ENCODE assay signal across 9 cellular contexts in the genomic region with DNA sequence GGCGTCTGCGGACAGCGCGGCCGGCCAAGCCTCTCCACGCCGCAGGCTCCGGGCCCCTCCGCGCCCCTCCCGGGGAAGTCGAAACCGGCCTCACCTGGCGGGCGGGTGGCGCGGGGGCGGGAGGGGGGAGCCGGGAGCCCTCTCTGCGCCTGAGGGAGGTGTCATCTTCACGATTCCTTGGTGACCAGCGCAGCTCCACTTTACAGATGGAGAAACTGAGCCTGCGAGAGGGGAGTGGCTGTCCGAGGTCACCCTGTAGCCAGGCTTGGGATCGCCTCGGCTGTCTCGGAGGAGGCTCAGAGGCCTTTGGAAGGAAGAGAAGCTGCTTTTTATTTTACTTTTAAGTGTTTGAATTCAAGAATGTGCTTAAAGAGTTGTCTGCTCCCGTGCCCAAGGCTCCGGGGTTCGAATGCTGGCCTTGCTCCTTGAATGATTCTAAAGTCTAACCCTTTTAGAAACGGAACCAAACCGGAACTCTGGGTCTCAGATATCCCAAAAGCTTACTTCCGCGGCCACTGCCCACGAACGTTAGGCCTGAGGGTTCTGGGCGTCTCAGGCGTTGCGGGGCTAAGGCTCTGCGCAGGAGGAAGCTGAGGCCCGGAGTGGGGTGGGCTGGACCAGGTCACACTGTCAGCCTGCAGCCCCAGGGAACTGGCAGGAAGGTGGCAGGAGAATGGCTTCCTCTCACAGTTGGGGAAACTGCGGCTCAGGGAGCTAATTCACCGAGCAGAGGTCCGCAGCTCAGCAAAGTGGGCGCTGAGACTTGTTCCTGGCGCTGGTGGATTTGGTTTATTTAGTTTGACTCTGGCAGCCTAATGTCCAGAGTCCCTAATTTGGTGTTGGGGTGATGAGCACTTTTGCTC. TPM values are rescaled to one million over a fixed set of nuclear protein-coding genes. Genes with fewer than 3 reads are reported as not detected.
DNase-seq lines count a peak whose midpoint lies in the region; ATAC-seq and TF ChIP-seq lines count a peak whose summit lies in the region.
"Had no signal": no experiment of that assay in that cellular context is flagged by ENCODE, and none has a peak within 500 bp of the region (broad histone marks: within the 10 kb centered on the region; RNA-seq: fewer than 3 reads in every experiment).

No MANE protein-coding gene starts in this region.

- ATAC-seq in GM18867 (IDR thresholded peaks at IDR 0.05; ENCODE audit: unreplicated experiment): peak; percentile 17
- peak; percentile 4 for ATAC-seq in left lobe of liver
- no peak for ATAC-seq in GM19328 (IDR thresholded peaks at IDR 0.05; ENCODE audit: unreplicated experiment)

- no peak for TF ChIP-seq POLR2A in tibial nerve (IDR thresholded peaks at IDR 0.05)

- H3K9ac ChIP-seq in HUES64 (ENCODE audit: low read depth, low read length): no peak overlapping the region

- H3K27me3 ChIP-seq in HUES64 (ENCODE audit: insufficient read depth, low read length) (peaks cover 17% of the 10 kb centered on the region), tibial nerve (no peaks in the 10 kb centered on the region)
- H3K27me3 ChIP-seq: SJSA1 had no signal

- H3K27ac Mint-ChIP-seq in activated naive CD4-positive, alpha-beta T cell treated with anti-CD3 and anti-CD28 coated beads for 36 hours: peak overlapping the region; percentile 99

- CTCF ChIA-PET in activated naive CD4-positive, alpha-beta T cell treated with anti-CD3 and anti-CD28 coated beads for 36 hours (lab: Charles Lee): interaction anchor here (0.9 to 2.6 kb wide), 3 partner anchors 9 to 94 kb away, joined by 3 to 12 read pairs (median 4); no protein-coding TSS in a partner anchor

- H3K4me1 Mint-ChIP-seq in activated naive CD4-positive, alpha-beta T cell treated with anti-CD3 and anti-CD28 coated beads for 36 hours (ENCODE audit: low read depth): peaks cover 58% of the 10 kb centered on the region

- H3K4me3 ChIP-seq in HUES64 (ENCODE audit: low read length) (peak overlapping the region; percentile 49), tibial nerve (peak overlapping the region; percentile 31 to 62 (median 46))
- H3K4me3 ChIP-seq: SJSA1 had no signal

- TF ChIP-seq EP300 in tibial nerve (IDR thresholded peaks at IDR 0.05): no peak

- H3K27ac ChIP-seq in HUES64 (ENCODE audit: low read depth, low read length) (no peak overlapping the region), tibial nerve (peak overlapping the region in 3 of 4 donors; percentile 20 to 84 (median 43))
- H3K27ac ChIP-seq: SJSA1 had no signal

- intact Hi-C loops in activated naive CD4-positive, alpha-beta T cell treated with anti-CD3 and anti-CD28 coated beads for 36 hours (cut with micrococcal nuclease): loop anchor here (2.0 kb wide), 1 partner anchor 19 kb away; no protein-coding TSS in a partner anchor

- H3K36me3 Mint-ChIP-seq in activated naive CD4-positive, alpha-beta T cell treated with anti-CD3 and anti-CD28 coated beads for 36 hours (ENCODE audit: low read depth): peaks cover 20% of the 10 kb centered on the region

- no peaks in the 10 kb centered on the region for H3K36me3 ChIP-seq in HUES64 (ENCODE audit: insufficient read depth, low read length)
- H3K36me3 ChIP-seq in tibial nerve: no peaks in the 10 kb centered on the region
- H3K36me3 ChIP-seq: SJSA1 had no signal

- H3K9me3 ChIP-seq in HUES64 (ENCODE audit: insufficient read depth, low read depth, low read length) (no peaks in the 10 kb centered on the region), tibial nerve (no peaks in the 10 kb centered on the region)
- H3K9me3 ChIP-seq: SJSA1 had no signal

- peaks cover 5% of the 10 kb centered on the region; the same call in 1 of the 2 replicates for H3K4me1 ChIP-seq in HUES64 (ENCODE audit: insufficient read depth, low read length)
- peaks cover 0 to 49% (median 13%) of the 10 kb centered on the region in 4 donors for H3K4me1 ChIP-seq in tibial nerve
- H3K4me1 ChIP-seq: SJSA1 had no signal

- no peaks in the 10 kb centered on the region for H3K9me3 Mint-ChIP-seq in activated naive CD4-positive, alpha-beta T cell treated with anti-CD3 and anti-CD28 coated beads for 36 hours

- H3K4me3 Mint-ChIP-seq in activated naive CD4-positive, alpha-beta T cell treated with anti-CD3 and anti-CD28 coated beads for 36 hours: peak overlapping the region; percentile 93

- DNase-seq in activated naive CD4-positive, alpha-beta T cell treated with anti-CD3 and anti-CD28 coated beads for 36 hours: peak; percentile 44
- no peak for DNase-seq in left lobe of liver (ENCODE audit: low spot score)
- no peak for DNase-seq in tibial nerve (ENCODE audit: low spot score in 2 of 2)
- DNase-seq in HCEC 1CT: no peak
- DNase-seq in GM03348 (ENCODE audit: low spot score): no peak

- WGBS in HUES64: 40% methylated on average over 46 of the region's 46 CpGs
- WGBS in tibial nerve, 2 donors: 50 to 73% methylated on average over 25 to 40 of the region's 46 CpGs

- TF ChIP-seq CTCF in tibial nerve (IDR thresholded peaks at IDR 0.05): no peak

- H3K27me3 Mint-ChIP-seq in activated naive CD4-positive, alpha-beta T cell treated with anti-CD3 and anti-CD28 coated beads for 36 hours (ENCODE audit: low read depth): no peaks in the 10 kb centered on the region

RNA-seq across cellular contexts. Expression of a gene that starts 0.8 kb away (rescaled TPM):
- 2.9 TPM for polyA plus RNA-seq in HUES64 (2013, experiment 1 of 2)
- polyA plus RNA-seq in HUES64 (2013, experiment 2 of 2): 6.1 TPM
- 10 to 100 TPM; 62.7 to 68.3 TPM for total RNA-seq in activated naive CD4-positive, alpha-beta T cell treated with anti-CD3 and anti-CD28 coated beads for 36 hours
- 49.7 TPM for total RNA-seq in left lobe of liver
- 1 to 10 TPM in 3 of 4 donors, not detected in 1; 3.0 to 4.2 (median 3.7) TPM for total RNA-seq in tibial nerve
- total RNA-seq: SJSA1 had no signal

RNA-seq across cellular contexts. Expression of a gene that starts 36.7 kb away (rescaled TPM):
- 16.0 TPM for polyA plus RNA-seq in HUES64 (2013, experiment 1 of 2)
- 21.5 TPM for polyA plus RNA-seq in HUES64 (2013, experiment 2 of 2)
- 10 to 100 TPM; 51.4 to 52.0 TPM for total RNA-seq in activated naive CD4-positive, alpha-beta T cell treated with anti-CD3 and anti-CD28 coated beads for 36 hours
- total RNA-seq in left lobe of liver: 8.5 TPM
- total RNA-seq in tibial nerve: 10 to 100 TPM; 53.4 to 93.6 (median 60.7) TPM
